Comparison of ENCODE assay signal across 22 cellular contexts in genomic region chr7:44696728-44697127, GRCh38.
"Had no signal": no experiment of that assay in that cellular context is flagged by ENCODE, and none has a peak within 500 bp of the region (broad histone marks: within the 10 kb centered on the region; RNA-seq: fewer than 3 reads in every experiment).

No MANE protein-coding gene starts in this region.

- H3K4me3 ChIP-seq: esophagus squamous epithelium, gastroesophageal sphincter, sigmoid colon, smooth muscle cell, thyroid gland, upper lobe of right lung had no signal

- H3K27ac Mint-ChIP-seq: activated CD8-positive, alpha-beta T cell treated with anti-CD3 and anti-CD28 coated beads, Interleukin-2, amount 10 ng/mL, durations not matched to agents 7 days and 5 days; activated naive CD8-positive, alpha-beta T cell; activated T-helper 2 cell treated with anti-CD3 and anti-CD28 coated beads, Interferon-gamma antibody, Interleukin-2, Interleukin-4, amounts not matched to agents 10 μg/mL and 5 μg/mL and 100 μg/mL, durations not matched to agents 14 hours and 24 hours and 36 hours had no signal

- H3K27me3 Mint-ChIP-seq: activated naive CD8-positive, alpha-beta T cell; naive B cell had no signal

- H3K27me3 ChIP-seq: esophagus squamous epithelium, gastroesophageal sphincter, sigmoid colon, thyroid gland, upper lobe of right lung had no signal

- H3K27ac ChIP-seq: esophagus squamous epithelium, gastroesophageal sphincter, sigmoid colon, thyroid gland, upper lobe of right lung had no signal

- H3K4me2 ChIP-seq: smooth muscle cell had no signal

- H3K4me3 Mint-ChIP-seq: activated CD8-positive, alpha-beta T cell treated with anti-CD3 and anti-CD28 coated beads, Interleukin-2, amount 10 ng/mL, durations not matched to agents 7 days and 5 days; activated naive CD8-positive, alpha-beta T cell; naive B cell had no signal

- DNase-seq: activated CD4-positive, alpha-beta T cell treated with anti-CD3 and anti-CD28 coated beads for 1 hour; activated CD4-positive, alpha-beta T cell treated with anti-CD3 and anti-CD28 coated beads, Interleukin-2, amount 50 U/mL, for 1 hour; activated CD8-positive, alpha-beta T cell treated with anti-CD3 and anti-CD28 coated beads, Interleukin-2, amount 10 ng/mL, durations not matched to agents 7 days and 5 days; activated naive CD4-positive, alpha-beta T cell; amniotic stem cell; dermis blood vessel endothelial cell; effector memory CD4-positive, alpha-beta T cell; esophagus squamous epithelium; head of caudate nucleus; hypothalamus; mesendoderm; naive B cell; sigmoid colon; stimulated activated CD4-positive, alpha-beta T cell treated with anti-CD3 and anti-CD28 coated beads, Interleukin-2, amount 100 ng/mL, for 48 hours; stimulated activated naive CD8-positive, alpha-beta T cell treated with anti-CD3 and anti-CD28 coated beads, Interleukin-15, Interleukin-2, amounts not matched to agents 100 U/mL and 50 U/mL, for 24 hours; T-helper 9 cell; thyroid gland; upper lobe of right lung had no signal

- H3K9me3 ChIP-seq: esophagus squamous epithelium, gastroesophageal sphincter, sigmoid colon, thyroid gland, upper lobe of right lung had no signal

- H3K4me1 ChIP-seq: esophagus squamous epithelium, gastroesophageal sphincter, sigmoid colon, upper lobe of right lung had no signal
